28 cellular contexts compared by ENCODE assay signal in genomic region chr2:239902749-239903201, GRCh38.
DNase-seq lines count a peak whose midpoint lies in the region; ATAC-seq and TF ChIP-seq lines count a peak whose summit lies in the region.
"Had no signal": no experiment of that assay in that cellular context is flagged by ENCODE, and none has a peak within 500 bp of the region (broad histone marks: within the 10 kb centered on the region; RNA-seq: fewer than 3 reads in every experiment).

No MANE protein-coding gene starts in this region.

- CTCF ChIA-PET in HEK293 (lab: Yijun Ruan, JAX), result no interaction called here
- CTCF ChIA-PET in PC-9 (lab: Charles Lee), result no interaction called here

- DNase-seq in DND-41 (no peak), esophagus muscularis mucosa (ENCODE audit: extremely low spot score) (peak; percentile 84), neural progenitor cell (ENCODE audit: low spot score) (no peak), PC-9 (no peak)
- DNase-seq in activated naive CD4-positive, alpha-beta T cell treated with anti-CD3 and anti-CD28 coated beads, Interleukin-2, amount 50 U/mL, for 72 hours (ENCODE audit: low spot score in 2 of 2), result no peak
- DNase-seq in activated naive CD8-positive, alpha-beta T cell treated with anti-CD3 and anti-CD28 coated beads for 36 hours, result no peak
- DNase-seq: activated CD4-positive, alpha-beta T cell treated with anti-CD3 and anti-CD28 coated beads, Interleukin-2, amount 50 U/mL, for 4 hours; activated naive CD4-positive, alpha-beta T cell treated with anti-CD3 and anti-CD28 coated beads, Interleukin-2, amount 10 ng/mL, durations not matched to agents 7 days and 5 days; amniotic stem cell; BE2C; brain microvascular endothelial cell; CD8-positive, alpha-beta memory T cell; dorsolateral prefrontal cortex; immature natural killer cell; NCI-H2171; NCI-H510A treated with DMSO at 0.1 percent for 48 hours; OCI-M1; stimulated activated CD4-positive, alpha-beta T cell treated with anti-CD3 and anti-CD28 coated beads, Interleukin-12 subunit alpha, Interleukin-12 subunit beta, amount 100 ng/mL, for 4 hours; stimulated activated CD4-positive, alpha-beta T cell treated with anti-CD3 and anti-CD28 coated beads, Interleukin-4, amount 100 ng/mL, for 24 hours had no signal

- H2AFZ ChIP-seq in DND-41 (ENCODE audit: low read depth, low read length), result no peak overlapping the region
- H2AFZ ChIP-seq in neural progenitor cell (replicated peaks), result peak overlapping the region; percentile 57
- no peak overlapping the region for H2AFZ ChIP-seq in PC-9

- H3K4me1 ChIP-seq in DND-41 (ENCODE audit: insufficient read depth, low read length), result peaks cover 17% of the 10 kb centered on the region
- H3K4me1 ChIP-seq in HEK293 (ENCODE audit: control insufficient read depth, insufficient read depth, low read length), result no peaks in the 10 kb centered on the region
- no peaks in the 10 kb centered on the region for H3K4me1 ChIP-seq in esophagus muscularis mucosa
- H3K4me1 ChIP-seq in neural progenitor cell, result peaks cover 7% of the 10 kb centered on the region
- no peaks in the 10 kb centered on the region for H3K4me1 ChIP-seq in PC-9 (replicated peaks; ENCODE audit: insufficient read depth)
- H3K4me1 ChIP-seq: BE2C, tibial artery had no signal

- H3K36me3 ChIP-seq in DND-41 (ENCODE audit: insufficient read depth, low read length) (no peaks in the 10 kb centered on the region), HEK293 (ENCODE audit: control insufficient read depth in 2 of 2, insufficient read depth in 1 of 2, low read length in 2 of 2) (no peaks in the 10 kb centered on the region), esophagus muscularis mucosa (peaks cover 0 to 4% (median 0%) of the 10 kb centered on the region in 4 donors), neural progenitor cell (no peaks in the 10 kb centered on the region), PC-9 (ENCODE audit: low read depth) (no peaks in the 10 kb centered on the region)
- H3K36me3 ChIP-seq: BE2C, brain microvascular endothelial cell, tibial artery had no signal

- H3K27ac ChIP-seq in DND-41 (ENCODE audit: low read length) (peak overlapping the region; percentile 18; the same call in 1 of the 2 replicates), HEK293 (ENCODE audit: extremely low read depth, low read depth, low read length) (no peak overlapping the region), esophagus muscularis mucosa (replicated peaks in 1 of 4) (no peak overlapping the region), neural progenitor cell (no peak overlapping the region), PC-9 (no peak overlapping the region)
- H3K27ac ChIP-seq: brain microvascular endothelial cell, dorsolateral prefrontal cortex, tibial artery had no signal

- H3K27me3 ChIP-seq in DND-41 (ENCODE audit: insufficient read depth, low read length, poor library complexity) (no peaks in the 10 kb centered on the region), esophagus muscularis mucosa (no peaks in the 10 kb centered on the region), neural progenitor cell (no peaks in the 10 kb centered on the region), PC-9 (ENCODE audit: insufficient read depth, low read depth) (peaks cover 81% of the 10 kb centered on the region)
- H3K27me3 ChIP-seq: BE2C, brain microvascular endothelial cell, dorsolateral prefrontal cortex, tibial artery had no signal

- POLR2A ChIA-PET in HEK293 (lab: Yijun Ruan, JAX), result no interaction called here
- POLR2A ChIA-PET in PC-9 (lab: Charles Lee; ENCODE audit: unreplicated experiment), result no interaction called here

- H3K4me3 ChIP-seq in DND-41 (ENCODE audit: low read depth in 1 of 2, low read length in 2 of 2), result no peak overlapping the region
- H3K4me3 ChIP-seq in HEK293 (ENCODE audit: low read depth, low read length), result no peak overlapping the region
- H3K4me3 ChIP-seq in esophagus muscularis mucosa, result no peak overlapping the region
- H3K4me3 ChIP-seq in neural progenitor cell, result no peak overlapping the region
- H3K4me3 ChIP-seq in PC-9, result no peak overlapping the region
- H3K4me3 ChIP-seq: dorsolateral prefrontal cortex, GM12878, tibial artery had no signal

- H3K9me3 ChIP-seq in DND-41 (ENCODE audit: insufficient read depth, low read length, severe bottlenecking) (no peaks in the 10 kb centered on the region), HEK293 (ENCODE audit: control insufficient read depth, insufficient read depth, low read depth, low read length) (no peaks in the 10 kb centered on the region), esophagus muscularis mucosa (no peaks in the 10 kb centered on the region), neural progenitor cell (ENCODE audit: low read depth) (no peaks in the 10 kb centered on the region), PC-9 (ENCODE audit: insufficient read depth, low read depth) (no peaks in the 10 kb centered on the region)
- H3K9me3 ChIP-seq: BE2C had no signal

- BruUV-seq in PC-9 (replicated peaks; lab: Mats Ljungman, UMichigan), result no TSS peak

- H3K4me2 ChIP-seq in DND-41 (ENCODE audit: insufficient read depth, low read length), result no peak overlapping the region
- no peak overlapping the region for H3K4me2 ChIP-seq in neural progenitor cell
- H3K4me2 ChIP-seq in PC-9, result no peak overlapping the region

- H4K20me1 ChIP-seq in DND-41 (ENCODE audit: insufficient read depth, low read length) (no peaks in the 10 kb centered on the region), neural progenitor cell (ENCODE audit: low read depth) (no peaks in the 10 kb centered on the region), PC-9 (ENCODE audit: insufficient read depth) (no peaks in the 10 kb centered on the region; the same call in 1 of the 2 replicates)

- no peak overlapping the region for H3K4me3 Mint-ChIP-seq in neural progenitor cell
- H3K4me3 Mint-ChIP-seq in activated naive CD8-positive, alpha-beta T cell treated with anti-CD3 and anti-CD28 coated beads for 36 hours, result no peak overlapping the region
- H3K4me3 Mint-ChIP-seq: activated naive CD4-positive, alpha-beta T cell treated with anti-CD3 and anti-CD28 coated beads, Interleukin-2, amount 10 ng/mL, durations not matched to agents 7 days and 5 days; activated T-helper 1 cell treated with anti-CD3 and anti-CD28 coated beads, Interleukin-12 subunit alpha, Interleukin-12 subunit beta, Interleukin-2, Interleukin-4 antibody, amounts not matched to agents 30 ng/mL and 10 ng/mL and 1 ng/mL, durations not matched to agents 14 hours and 24 hours and 36 hours; CD8-positive, alpha-beta memory T cell; immature natural killer cell; T-helper 1 cell treated with Interleukin-12 subunit alpha and Interleukin-12 subunit beta and Interleukin-4 antibody, amounts not matched to agents 30 μg/mL and 1 μg/mL, for 36 hours had no signal

- no peak overlapping the region for H3K27ac Mint-ChIP-seq in neural progenitor cell
- H3K27ac Mint-ChIP-seq in activated naive CD4-positive, alpha-beta T cell treated with anti-CD3 and anti-CD28 coated beads, Interleukin-2, amount 50 U/mL, for 72 hours, result no peak overlapping the region
- H3K27ac Mint-ChIP-seq in activated naive CD8-positive, alpha-beta T cell treated with anti-CD3 and anti-CD28 coated beads for 36 hours, result no peak overlapping the region
- H3K27ac Mint-ChIP-seq: activated naive CD4-positive, alpha-beta T cell treated with anti-CD3 and anti-CD28 coated beads, Interleukin-2, amount 10 ng/mL, durations not matched to agents 7 days and 5 days; activated T-helper 1 cell treated with anti-CD3 and anti-CD28 coated beads, Interleukin-12 subunit alpha, Interleukin-12 subunit beta, Interleukin-2, Interleukin-4 antibody, amounts not matched to agents 30 ng/mL and 10 ng/mL and 1 ng/mL, durations not matched to agents 14 hours and 24 hours and 36 hours; immature natural killer cell; T-helper 1 cell treated with Interleukin-12 subunit alpha and Interleukin-12 subunit beta and Interleukin-4 antibody, amounts not matched to agents 30 μg/mL and 1 μg/mL, for 36 hours had no signal

- ATAC-seq in DND-41 (ENCODE audit: insufficient read depth, low read depth) (no peak), HG03139 (IDR thresholded peaks at IDR 0.05; ENCODE audit: unreplicated experiment) (no peak)
- ATAC-seq in activated naive CD4-positive, alpha-beta T cell treated with anti-CD3 and anti-CD28 coated beads, Interleukin-2, amount 50 U/mL, for 72 hours, result no peak
- ATAC-seq: activated CD4-positive, CD25-positive, alpha-beta regulatory T cell treated with anti-CD3 and anti-CD28 coated beads, Interleukin-2, amount 50 U/mL, for 24 hours; GM12878; sciatic nerve; SK-N-SH treated with all-trans-retinoic acid at 6 μM for 48 hours had no signal

- H3K9me2 ChIP-seq in PC-9 (ENCODE audit: insufficient read depth), result no peaks in the 10 kb centered on the region

- peaks cover 6% of the 10 kb centered on the region for H3K9me3 Mint-ChIP-seq in neural progenitor cell
- no peaks in the 10 kb centered on the region for H3K9me3 Mint-ChIP-seq in activated naive CD4-positive, alpha-beta T cell treated with anti-CD3 and anti-CD28 coated beads, Interleukin-2, amount 50 U/mL, for 72 hours
- peaks cover 3% of the 10 kb centered on the region for H3K9me3 Mint-ChIP-seq in activated naive CD8-positive, alpha-beta T cell treated with anti-CD3 and anti-CD28 coated beads for 36 hours

- H3K79me2 ChIP-seq in DND-41 (ENCODE audit: insufficient read depth, low read length), result no peaks in the 10 kb centered on the region
- no peaks in the 10 kb centered on the region for H3K79me2 ChIP-seq in neural progenitor cell (ENCODE audit: low read depth)
- no peaks in the 10 kb centered on the region for H3K79me2 ChIP-seq in PC-9 (ENCODE audit: low read depth)

- H3F3A ChIP-seq in neural progenitor cell (ENCODE audit: low read depth) (no peaks in the 10 kb centered on the region), PC-9 (ENCODE audit: insufficient read depth, low read depth) (no peaks in the 10 kb centered on the region)

- no peak for TF ChIP-seq EP300 in esophagus muscularis mucosa (IDR thresholded peaks at IDR 0.05)

- 49% methylated on average over 9 of the region's 11 CpGs for WGBS in esophagus muscularis mucosa

- no peaks in the 10 kb centered on the region for H3K4me1 Mint-ChIP-seq in neural progenitor cell
- no peaks in the 10 kb centered on the region for H3K4me1 Mint-ChIP-seq in activated naive CD8-positive, alpha-beta T cell treated with anti-CD3 and anti-CD28 coated beads for 36 hours
- H3K4me1 Mint-ChIP-seq: CD8-positive, alpha-beta memory T cell had no signal

- intact Hi-C loops in esophagus muscularis mucosa (cut with DNase I) (no loop called here), PC-9 (cut with micrococcal nuclease; ENCODE audit: unreplicated experiment) (no loop called here)

- H3K9ac ChIP-seq in DND-41 (ENCODE audit: low read depth, low read length) (no peak overlapping the region), neural progenitor cell (no peak overlapping the region)

- H3K27me3 Mint-ChIP-seq in neural progenitor cell (ENCODE audit: insufficient read depth, low read depth), result no peaks in the 10 kb centered on the region
- no peaks in the 10 kb centered on the region for H3K27me3 Mint-ChIP-seq in activated naive CD8-positive, alpha-beta T cell treated with anti-CD3 and anti-CD28 coated beads for 36 hours

- TF ChIP-seq CTCF in DND-41 (IDR thresholded peaks at IDR 0.05; ENCODE audit: borderline replicate concordance, extremely low read depth, low read length, poor library complexity, severe bottlenecking) (no peak), HEK293 (tag by site-specific recombination; IDR thresholded peaks at IDR 0.05) (no peak), esophagus muscularis mucosa (IDR thresholded peaks at IDR 0.05) (no peak), neural progenitor cell (IDR thresholded peaks at IDR 0.05) (no peak), PC-9 (conservative IDR thresholded peaks at IDR 0.05) (no peak)

- H3K36me3 Mint-ChIP-seq in neural progenitor cell, result no peaks in the 10 kb centered on the region
- no peaks in the 10 kb centered on the region for H3K36me3 Mint-ChIP-seq in activated naive CD4-positive, alpha-beta T cell treated with anti-CD3 and anti-CD28 coated beads, Interleukin-2, amount 50 U/mL, for 72 hours
- H3K36me3 Mint-ChIP-seq in activated naive CD8-positive, alpha-beta T cell treated with anti-CD3 and anti-CD28 coated beads for 36 hours, result peaks cover 3% of the 10 kb centered on the region
- H3K36me3 Mint-ChIP-seq: CD8-positive, alpha-beta memory T cell; immature natural killer cell had no signal

- TF ChIP-seq POLR2A in esophagus muscularis mucosa (IDR thresholded peaks at IDR 0.05; ENCODE audit: low read depth), result no peak
